ENCODE assay signal across 3 cellular contexts in the genomic region with DNA sequence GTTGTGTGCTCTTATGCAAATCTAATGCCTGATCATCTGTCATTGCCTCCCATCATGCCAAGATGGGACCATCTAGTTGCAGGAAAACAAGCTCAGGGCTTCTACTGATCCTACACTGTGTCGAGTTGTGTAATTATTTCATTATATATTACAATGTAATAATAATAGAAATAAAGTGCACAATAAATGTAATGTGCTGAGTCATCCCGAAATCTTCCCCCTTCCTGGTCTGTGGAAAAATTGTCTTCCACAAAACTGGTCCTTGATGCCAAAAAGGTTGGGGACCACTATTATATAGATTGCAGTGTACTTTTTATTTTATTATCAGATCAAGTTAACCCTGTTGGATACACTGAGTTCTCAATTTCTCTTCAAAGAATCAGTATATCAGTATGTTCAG.
TF ChIP-seq lines count a peak whose summit lies in the region.

No MANE protein-coding gene starts in this region.

TF ChIP-seq in HepG2, 621 proteins besides CTCF, POLR2A, EP300 and RAD21:
- TF ChIP-seq MTA1 (CRISPR knock-in tag; IDR thresholded peaks at IDR 0.05; ENCODE audit: borderline replicate concordance) (no peak), ZNF225 (CRISPR knock-in tag; IDR thresholded peaks at IDR 0.05) (no peak), MAFF (IDR thresholded peaks at IDR 0.05; ENCODE audit: low read depth, low read length) (peak; percentile 71), MAFK (conservative IDR thresholded peaks at IDR 0.05 in 1 of 2, IDR thresholded peaks at IDR 0.05 in 1 of 2; ENCODE audit: low read length in 2 of 2) (peak; percentile 61 to 86; a peak in 3 of 4 replicates), NFE2L2 (IDR thresholded peaks at IDR 0.05; ENCODE audit: low read length) (peak; percentile 62), ATM (IDR thresholded peaks at IDR 0.05; ENCODE audit: borderline replicate concordance) (no peak)
TF ChIP-seq in HepG2: peak in this region for 3.

TF ChIP-seq in K562, 482 proteins besides CTCF, POLR2A, EP300 and RAD21:
- peak; percentile 57; the same call in 1 of the 2 replicates for TF ChIP-seq C11orf30 (IDR thresholded peaks at IDR 0.05; ENCODE audit: low read depth)
- peak; percentile 57; the same call in 1 of the 2 replicates for TF ChIP-seq MAFK (IDR thresholded peaks at IDR 0.05; ENCODE audit: low read length)
- TF ChIP-seq TFAM (CRISPR knock-in tag; conservative IDR thresholded peaks at IDR 0.05): no peak
- peak; percentile 25; the same call in 1 of the 2 replicates for TF ChIP-seq NFE2L1 (tag; IDR thresholded peaks at IDR 0.05; ENCODE audit: borderline replicate concordance, low read depth)
- 0 out of 2 replicates have a peak, but pooled peaks have one; percentile 26 for TF ChIP-seq NFE2 (IDR thresholded peaks at IDR 0.05; ENCODE audit: low read depth)
- TF ChIP-seq, protein P1, sequence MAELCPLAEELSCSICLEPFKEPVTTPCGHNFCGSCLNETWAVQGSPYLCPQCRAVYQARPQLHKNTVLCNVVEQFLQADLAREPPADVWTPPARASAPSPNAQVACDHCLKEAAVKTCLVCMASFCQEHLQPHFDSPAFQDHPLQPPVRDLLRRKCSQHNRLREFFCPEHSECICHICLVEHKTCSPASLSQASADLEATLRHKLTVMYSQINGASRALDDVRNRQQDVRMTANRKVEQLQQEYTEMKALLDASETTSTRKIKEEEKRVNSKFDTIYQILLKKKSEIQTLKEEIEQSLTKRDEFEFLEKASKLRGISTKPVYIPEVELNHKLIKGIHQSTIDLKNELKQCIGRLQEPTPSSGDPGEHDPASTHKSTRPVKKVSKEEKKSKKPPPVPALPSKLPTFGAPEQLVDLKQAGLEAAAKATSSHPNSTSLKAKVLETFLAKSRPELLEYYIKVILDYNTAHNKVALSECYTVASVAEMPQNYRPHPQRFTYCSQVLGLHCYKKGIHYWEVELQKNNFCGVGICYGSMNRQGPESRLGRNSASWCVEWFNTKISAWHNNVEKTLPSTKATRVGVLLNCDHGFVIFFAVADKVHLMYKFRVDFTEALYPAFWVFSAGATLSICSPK (IDR thresholded peaks at IDR 0.05; ENCODE audit: borderline replicate concordance): no peak
- no peak for TF ChIP-seq STAT5B (CRISPR knock-in tag; IDR thresholded peaks at IDR 0.05)
- TF ChIP-seq MAFG (tag; conservative IDR thresholded peaks at IDR 0.05): peak; percentile 78
- TF ChIP-seq MXI1 (IDR thresholded peaks at IDR 0.05; ENCODE audit: low read depth, low read length): no peak
- no peak for TF ChIP-seq CHD4 (IDR thresholded peaks at IDR 0.05; ENCODE audit: insufficient read depth, insufficient replicate concordance, low read depth, low read length, poor library complexity, severe bottlenecking)
- peak; percentile 71 for TF ChIP-seq ZNF316 (IDR thresholded peaks at IDR 0.05)
- no peak for TF ChIP-seq YBX1 (IDR thresholded peaks at IDR 0.05)
- no peak for TF ChIP-seq SREBF2 (CRISPR knock-in tag; IDR thresholded peaks at IDR 0.05)
- TF ChIP-seq CREB1 (IDR thresholded peaks at IDR 0.05): no peak
- TF ChIP-seq CREB1 (CRISPR knock-in tag; IDR thresholded peaks at IDR 0.05): no peak
- peak; percentile 63 for TF ChIP-seq MAFF (IDR thresholded peaks at IDR 0.05; ENCODE audit: low read length)
- TF ChIP-seq, protein P2, sequence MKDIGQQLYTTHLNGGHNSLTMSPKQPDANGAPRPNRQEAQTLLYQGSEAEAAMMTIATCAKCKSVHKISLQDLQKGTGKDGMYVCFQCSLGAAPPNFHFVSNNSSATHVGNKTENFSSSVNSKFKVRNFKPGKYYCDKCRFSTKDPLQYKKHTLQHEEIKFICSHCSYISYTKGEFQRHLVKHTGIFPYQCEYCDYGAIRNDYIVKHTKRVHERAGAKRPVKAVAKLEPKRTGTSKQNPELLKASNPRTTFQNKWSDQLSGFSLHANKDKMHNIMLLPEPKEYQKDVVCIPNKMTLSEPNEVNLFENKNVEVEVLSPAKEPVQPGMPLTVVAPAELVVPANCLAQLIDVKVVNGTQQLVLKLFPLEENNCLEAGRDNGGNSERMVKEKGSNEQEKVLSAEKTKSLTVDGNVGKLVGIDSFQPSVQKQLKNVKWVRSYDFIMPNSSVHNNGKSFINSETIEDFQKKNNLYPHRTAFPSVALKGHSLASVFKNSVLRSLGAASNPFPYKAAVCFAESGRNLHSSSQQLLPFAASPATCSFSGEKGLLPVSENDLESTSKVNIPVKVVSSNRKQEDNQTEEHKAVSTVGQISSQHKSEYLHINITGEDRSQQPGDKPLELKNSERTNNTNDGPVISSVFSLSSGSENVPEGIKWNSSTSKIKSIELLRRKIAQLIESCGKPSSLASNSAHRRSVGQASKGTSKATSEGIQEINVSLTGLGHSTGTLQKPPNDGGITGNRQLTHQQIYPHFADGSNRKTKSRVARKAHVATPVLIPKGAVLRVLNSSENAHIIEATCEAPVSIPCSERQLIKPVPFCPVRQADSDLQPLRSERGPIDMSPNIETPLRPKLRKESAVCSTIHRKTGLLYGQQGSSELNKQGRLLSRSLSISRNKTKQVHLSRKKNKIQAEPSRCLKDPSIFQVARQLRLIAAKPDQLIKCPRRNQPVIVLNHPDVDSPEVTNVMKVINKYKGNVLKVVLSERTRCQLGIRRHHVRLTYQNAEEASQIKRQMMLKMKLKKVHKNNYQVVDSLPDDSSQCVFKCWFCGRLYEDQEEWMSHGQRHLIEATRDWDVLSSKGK (CRISPR knock-in tag; IDR thresholded peaks at IDR 0.05): no peak

TF ChIP-seq in SK-N-SH treated with all-trans-retinoic acid at 6 μM for 48 hours, 23 proteins besides CTCF, POLR2A, EP300 and RAD21:
- TF ChIP-seq ESRRG (CRISPR knock-in tag; IDR thresholded peaks at IDR 0.05) (no peak), ZNF70 (CRISPR knock-in tag; IDR thresholded peaks at IDR 0.05) (no peak), GLIS3 (CRISPR knock-in tag; IDR thresholded peaks at IDR 0.05) (no peak)
